ENCODE assay signal across 23 cellular contexts in genomic region chr17:1976000-1976682, GRCh38. TPM values are rescaled to one million over a fixed set of nuclear protein-coding genes. Genes with fewer than 3 reads are reported as not detected.
DNase-seq lines count a peak whose midpoint lies in the region; ATAC-seq and TF ChIP-seq lines count a peak whose summit lies in the region.
"Had no signal": no experiment of that assay in that cellular context is flagged by ENCODE, and none has a peak within 500 bp of the region (broad histone marks: within the 10 kb centered on the region; RNA-seq: fewer than 3 reads in every experiment).

No MANE protein-coding gene starts in this region.

- H3K36me3 Mint-ChIP-seq in activated naive CD4-positive, alpha-beta T cell treated with anti-CD3 and anti-CD28 coated beads, Interleukin-2, amount 10 ng/mL, durations not matched to agents 7 days and 5 days, result no peaks in the 10 kb centered on the region
- no peaks in the 10 kb centered on the region for H3K36me3 Mint-ChIP-seq in glutamatergic neuron (ENCODE audit: unreplicated experiment)
- H3K36me3 Mint-ChIP-seq: brain; stimulated activated memory B cell treated with anti-CD40 and anti-IgM and Interleukin-4, amounts not matched to agents 10 μg/mL and 1 μg/mL and 100 μg/mL, for 72 hours had no signal

- H4K20me1 ChIP-seq in OCI-LY3 (ENCODE audit: insufficient read depth, low read length), result no peaks in the 10 kb centered on the region

- TF ChIP-seq POLR2A in lower leg skin (IDR thresholded peaks at IDR 0.05), result no peak

- peak overlapping the region; percentile 65; the same call in 1 of the 2 replicates for H2AFZ ChIP-seq in OCI-LY3 (ENCODE audit: low read depth, low read length)

- peaks cover 33% of the 10 kb centered on the region for H3K4me1 Mint-ChIP-seq in activated naive CD4-positive, alpha-beta T cell treated with anti-CD3 and anti-CD28 coated beads, Interleukin-2, amount 10 ng/mL, durations not matched to agents 7 days and 5 days
- H3K4me1 Mint-ChIP-seq in glutamatergic neuron (ENCODE audit: low read depth, unreplicated experiment), result peaks cover 42% of the 10 kb centered on the region

- ATAC-seq in activated CD4-positive, CD25-positive, alpha-beta regulatory T cell treated with anti-CD3 and anti-CD28 coated beads, Interleukin-2, amount 50 U/mL, for 24 hours, result no peak
- ATAC-seq: heart left ventricle; SK-N-SH treated with all-trans-retinoic acid at 6 μM for 48 hours; stimulated activated memory B cell treated with anti-CD40 and anti-IgM and Interleukin-4, amounts not matched to agents 10 μg/mL and 1 μg/mL and 100 μg/mL, for 72 hours had no signal

- H3K79me2 ChIP-seq in OCI-LY3 (ENCODE audit: low read length), result no peaks in the 10 kb centered on the region

- H3K4me3 ChIP-seq in OCI-LY3 (ENCODE audit: low read length) (no peak overlapping the region), lower leg skin (ENCODE audit: low read depth, poor library complexity, severe bottlenecking) (no peak overlapping the region)
- H3K4me3 ChIP-seq: heart left ventricle had no signal

- TF ChIP-seq CTCF in OCI-LY3 (IDR thresholded peaks at IDR 0.05; ENCODE audit: low read depth, low read length), result no peak
- no peak for TF ChIP-seq CTCF in glutamatergic neuron (IDR thresholded peaks at IDR 0.05; ENCODE audit: partially characterized antibody, unreplicated experiment)
- no peak for TF ChIP-seq CTCF in lower leg skin (IDR thresholded peaks at IDR 0.05)

- H3K27me3 ChIP-seq in OCI-LY3 (ENCODE audit: low read depth, low read length), result no peaks in the 10 kb centered on the region

- H3K4me3 Mint-ChIP-seq in activated naive CD4-positive, alpha-beta T cell treated with anti-CD3 and anti-CD28 coated beads, Interleukin-2, amount 10 ng/mL, durations not matched to agents 7 days and 5 days, result no peak overlapping the region
- peak overlapping the region; percentile 42 for H3K4me3 Mint-ChIP-seq in glutamatergic neuron (ENCODE audit: unreplicated experiment)
- H3K4me3 Mint-ChIP-seq: memory B cell; stimulated activated memory B cell treated with anti-CD40 and anti-IgM and Interleukin-4, amounts not matched to agents 10 μg/mL and 1 μg/mL and 100 μg/mL, for 72 hours had no signal

- H3K9me3 ChIP-seq in OCI-LY3 (ENCODE audit: insufficient read depth, low read length), result no peaks in the 10 kb centered on the region
- H3K9me3 ChIP-seq: heart left ventricle had no signal

- intact Hi-C loops in lower leg skin (cut with DNase I; ENCODE audit: low total_unique reads), result no loop called here

- peaks cover 81% of the 10 kb centered on the region for H3K27me3 Mint-ChIP-seq in activated naive CD4-positive, alpha-beta T cell treated with anti-CD3 and anti-CD28 coated beads, Interleukin-2, amount 10 ng/mL, durations not matched to agents 7 days and 5 days
- H3K27me3 Mint-ChIP-seq in glutamatergic neuron (ENCODE audit: unreplicated experiment), result peaks cover 6% of the 10 kb centered on the region

- H3K9ac ChIP-seq in OCI-LY3 (ENCODE audit: low read length), result no peak overlapping the region

- H3K27ac ChIP-seq in OCI-LY3 (ENCODE audit: low read length), result no peak overlapping the region
- H3K27ac ChIP-seq: heart left ventricle, HL-60, WERI-Rb-1 had no signal

- DNase-seq in activated naive CD4-positive, alpha-beta T cell treated with anti-CD3 and anti-CD28 coated beads, Interleukin-2, amount 10 ng/mL, durations not matched to agents 7 days and 5 days, result peak; percentile 41
- DNase-seq in activated naive CD4-positive, alpha-beta T cell (lab: John Stamatoyannopoulos, UW), result no peak
- peak; percentile 57 for DNase-seq in glutamatergic neuron
- no peak for DNase-seq in NCI-H1417 treated with DMSO at 0.1 percent for 48 hours (lab: John Stamatoyannopoulos, UW)
- DNase-seq in lower leg skin (ENCODE audit: low spot score in 2 of 2), result no peak
- DNase-seq: C1 segment of cervical spinal cord; H7; heart left ventricle; NCI-H1092; NCI-H1930; NCI-H226; NCI-H774; occipital lobe; small intestine; stimulated activated CD4-positive, alpha-beta T cell treated with anti-CD3 and anti-CD28 coated beads, Interleukin-1b, Interleukin-23, amount 100 ng/mL, for 48 hours; WERI-Rb-1 had no signal

- H3K9me3 Mint-ChIP-seq in activated naive CD4-positive, alpha-beta T cell treated with anti-CD3 and anti-CD28 coated beads, Interleukin-2, amount 10 ng/mL, durations not matched to agents 7 days and 5 days, result no peaks in the 10 kb centered on the region
- H3K9me3 Mint-ChIP-seq in glutamatergic neuron (ENCODE audit: unreplicated experiment), result peaks cover 14% of the 10 kb centered on the region
- H3K9me3 Mint-ChIP-seq: brain; memory B cell; stimulated activated memory B cell treated with anti-CD40 and anti-IgM and Interleukin-4, amounts not matched to agents 10 μg/mL and 1 μg/mL and 100 μg/mL, for 72 hours had no signal

- 78 to 87% methylated on average over 3 to 4 of the region's 4 CpGs for WGBS in lower leg skin, 2 donors

- peaks cover 24% of the 10 kb centered on the region for H3K4me1 ChIP-seq in OCI-LY3 (ENCODE audit: low read length)

- H3K36me3 ChIP-seq in OCI-LY3 (replicated peaks; ENCODE audit: low read depth, low read length), result no peaks in the 10 kb centered on the region
- H3K36me3 ChIP-seq: heart left ventricle, WERI-Rb-1 had no signal

- CTCF ChIA-PET in activated naive CD4-positive, alpha-beta T cell treated with anti-CD3 and anti-CD28 coated beads, Interleukin-2, amount 10 ng/mL, durations not matched to agents 7 days and 5 days (lab: Charles Lee), result interaction anchor here (1.5 kb wide), 1 partner anchor 50 kb away, joined by 3 read pairs; no protein-coding TSS in a partner anchor

- peak overlapping the region; percentile 15; the same call in 1 of the 2 replicates for H3K4me2 ChIP-seq in OCI-LY3 (ENCODE audit: low read length)

- no peak overlapping the region for H3K27ac Mint-ChIP-seq in activated naive CD4-positive, alpha-beta T cell treated with anti-CD3 and anti-CD28 coated beads, Interleukin-2, amount 10 ng/mL, durations not matched to agents 7 days and 5 days
- H3K27ac Mint-ChIP-seq in glutamatergic neuron (ENCODE audit: unreplicated experiment), result peak overlapping the region; percentile 52
- H3K27ac Mint-ChIP-seq: memory B cell; stimulated activated memory B cell treated with anti-CD40 and anti-IgM and Interleukin-4, amounts not matched to agents 10 μg/mL and 1 μg/mL and 100 μg/mL, for 72 hours had no signal

RNA-seq across cellular contexts. Expression of gene RTN4RL1, which starts 49.0 kb away (rescaled TPM):
- 50.3 TPM for total RNA-seq in glutamatergic neuron (ENCODE audit: unreplicated experiment)
- 10 to 100 TPM; 19.1 to 31.5 (median 27.6) TPM for total RNA-seq in lower leg skin

RNA-seq across cellular contexts. Expression of gene DPH1, which starts 53.8 kb away (rescaled TPM):
- total RNA-seq in glutamatergic neuron (ENCODE audit: unreplicated experiment) (36.4 TPM), lower leg skin (10 to 100 TPM; 50.4 to 80.0 (median 61.2) TPM)

Comparison
In these comparisons a context has a peak if more than half of its experiments do, and no peak if none do; other contexts are left out.
1. DNase-seq: peak in activated naive CD4-positive, alpha-beta T cell treated with anti-CD3 and anti-CD28 coated beads, Interleukin-2, amount 10 ng/mL, durations not matched to agents 7 days and 5 days (single experiment) and glutamatergic neuron (single experiment); none in activated naive CD4-positive, alpha-beta T cell (0 of 4), NCI-H1417 treated with DMSO at 0.1 percent for 48 hours (single experiment) and lower leg skin (0 of 2).